ENCODE assay signal across 8 cellular contexts in genomic region chr12:45989277-45989856, GRCh38. TPM values are rescaled to one million over a fixed set of nuclear protein-coding genes. Genes with fewer than 3 reads are reported as not detected.
DNase-seq lines count a peak whose midpoint lies in the region; TF ChIP-seq lines count a peak whose summit lies in the region.

No MANE protein-coding gene starts in this region.

- 1 to 2% methylated on average over 20 of the region's 20 CpGs for WGBS in GM23248 (ENCODE audit: low coverage in 1 of 2, low lambda C conversion rate in 2 of 2, missing lambda C conversion rate in 2 of 2), 2 experiments
- 1 to 3% (median 2%) methylated on average over 15 to 20 of the region's 20 CpGs for WGBS in adrenal gland, 4 donors

- H3K36me3 ChIP-seq in GM23248 (ENCODE audit: low read depth) (no peaks in the 10 kb centered on the region), adrenal gland (replicated peaks in 1 of 2) (no peaks in the 10 kb centered on the region), iPS-18a (ENCODE audit: control insufficient read depth, low read depth, low read length) (peaks cover 7% of the 10 kb centered on the region)

- H3F3A ChIP-seq in GM23248 (ENCODE audit: insufficient read depth), result peaks cover 40% of the 10 kb centered on the region

- peaks cover 7% of the 10 kb centered on the region; the same call in 1 of the 2 replicates for H4K20me1 ChIP-seq in GM23248 (ENCODE audit: insufficient read depth)

- peak overlapping the region; percentile 95 for H3K4me2 ChIP-seq in GM23248 (ENCODE audit: unreplicated experiment)

- H3K27me3 ChIP-seq in GM23248 (replicated peaks; ENCODE audit: insufficient read depth) (no peaks in the 10 kb centered on the region), adrenal gland (no peaks in the 10 kb centered on the region), iPS-18a (ENCODE audit: control insufficient read depth, insufficient read depth, low read length) (peaks cover 11% of the 10 kb centered on the region)

- H3K4me3 ChIP-seq in GM23248 (peak overlapping the region; percentile 80), adrenal gland (peak overlapping the region; percentile 64 to 99 (median 93)), iPS-18a (ENCODE audit: low read length) (peak overlapping the region; percentile 92)

- in situ Hi-C loops in GM23248 (cut with MboI), result no loop called here

- peaks cover 59% of the 10 kb centered on the region for H3K79me2 ChIP-seq in GM23248 (ENCODE audit: insufficient read depth)

- no peaks in the 10 kb centered on the region for H3K9me3 ChIP-seq in GM23248 (ENCODE audit: low read depth)
- H3K9me3 ChIP-seq in adrenal gland (replicated peaks in 1 of 3), result no peaks in the 10 kb centered on the region
- no peaks in the 10 kb centered on the region for H3K9me3 ChIP-seq in iPS-18a (ENCODE audit: control insufficient read depth, low read depth, low read length)

- peak overlapping the region; percentile 99 for H3K9ac ChIP-seq in GM23248
- peak overlapping the region; percentile 95 for H3K9ac ChIP-seq in iPS-18a (ENCODE audit: low read length)

- TF ChIP-seq CTCF in adrenal gland (IDR thresholded peaks at IDR 0.05), result no peak

- H3K27ac ChIP-seq in GM23248, result peak overlapping the region; percentile 99
- peak overlapping the region; percentile 97 to 99 (median 99) for H3K27ac ChIP-seq in adrenal gland
- H3K27ac ChIP-seq in iPS-18a (ENCODE audit: low read length), result no peak overlapping the region

- H3K4me1 ChIP-seq in GM23248 (ENCODE audit: insufficient read depth) (peaks cover 25% of the 10 kb centered on the region), adrenal gland (replicated peaks in 1 of 2) (peaks cover 32 to 50% of the 10 kb centered on the region in 2 donors), iPS-18a (ENCODE audit: control insufficient read depth, low read depth, low read length) (peaks cover 18% of the 10 kb centered on the region)

- peak overlapping the region; percentile 82 for H2AFZ ChIP-seq in GM23248

- H3K9me2 ChIP-seq in GM23248 (ENCODE audit: insufficient read depth), result no peaks in the 10 kb centered on the region

- TF ChIP-seq POLR2A in adrenal gland (IDR thresholded peaks at IDR 0.05), result no peak

- intact Hi-C loops in adrenal gland (cut with DNase I), result no loop called here

- peak; percentile 29 for DNase-seq in NCI-H82 treated with DMSO at 0.1 percent for 48 hours (lab: John Stamatoyannopoulos, UW; ENCODE audit: unreplicated experiment)
- DNase-seq in NCI-H82 (lab: John Stamatoyannopoulos, UW), result no peak
- peak; percentile 75 for DNase-seq in GM23248
- peak; percentile 75 for DNase-seq in M059J (ENCODE audit: low read depth)
- DNase-seq in adrenal gland, result no peak
- peak; percentile 48 for DNase-seq in stimulated activated CD4-positive, alpha-beta T cell treated with anti-CD3 and anti-CD28 coated beads, Interleukin-4, amount 100 ng/mL, for 24 hours
- DNase-seq in NCI-H510A treated with DMSO at 0.1 percent for 48 hours (lab: John Stamatoyannopoulos, UW), result no peak

RNA-seq across cellular contexts. Expression of gene SCAF11, which starts 1.0 kb away (rescaled TPM):
- total RNA-seq in GM23248 (2014; rRNA removed; shearing (Covaris generic)), result 68.0 and 70.5 TPM in 2 replicates
- polyA plus RNA-seq in GM23248 (2016; fragmentation: Nextera tagmentation; extraction: Ambion mirVana), result 82.2 and 88.1 TPM in 2 replicates
- 65.2 and 69.8 TPM in 2 replicates for total RNA-seq in M059J (2014; rRNA removed; shearing (Covaris generic))
- 100 to 1,000 TPM in 3 of 8 donors, 10 to 100 TPM in 5; 69.5 to 170 (median 88.7) TPM for total RNA-seq in adrenal gland
- polyA plus RNA-seq in adrenal gland, result 10 to 100 TPM; 19.1 to 84.4 (median 28.1) TPM

Comparison
In these comparisons a context has a peak if more than half of its experiments do, and no peak if none do; other contexts are left out.
1. DNase-seq: peak in NCI-H82 treated with DMSO at 0.1 percent for 48 hours (single experiment), GM23248 (single experiment), M059J (single experiment) and stimulated activated CD4-positive, alpha-beta T cell treated with anti-CD3 and anti-CD28 coated beads, Interleukin-4, amount 100 ng/mL, for 24 hours (single experiment); none in NCI-H82 (single experiment), adrenal gland (0 of 7) and NCI-H510A treated with DMSO at 0.1 percent for 48 hours (single experiment).
2. Peak in every context shown above with its lines, with median percentiles within 50 percentile points of each other: H3K4me3 ChIP-seq.